ENCODE assay signal across 8 cellular contexts in genomic region chr1:55071477-55071876, GRCh38. TPM values are rescaled to one million over a fixed set of nuclear protein-coding genes. Genes with fewer than 3 reads are reported as not detected.
A peak's percentile ranks its signal among the peaks of the same experiment; 100 is the strongest.
DNase-seq lines count a peak whose midpoint lies in the region; ATAC-seq and TF ChIP-seq lines count a peak whose summit lies in the region.

No MANE protein-coding gene starts in this region.

- no peak for TF ChIP-seq POLR2A in GM18505 (IDR thresholded peaks at IDR 0.05; ENCODE audit: borderline replicate concordance, extremely low read depth, insufficient read depth, insufficient read length)

- peaks cover 3% of the 10 kb centered on the region for H3K4me1 Mint-ChIP-seq in endothelial cell (ENCODE audit: unreplicated experiment)

- H3K4me3 ChIP-seq in HAP-1, result no peak overlapping the region
- no peak overlapping the region for H3K4me3 ChIP-seq in OCI-LY3 (ENCODE audit: low read length)

- H3K9me3 Mint-ChIP-seq in endothelial cell (ENCODE audit: unreplicated experiment), result no peaks in the 10 kb centered on the region

- peaks cover 53% of the 10 kb centered on the region for H3K36me3 Mint-ChIP-seq in endothelial cell (ENCODE audit: low read depth, unreplicated experiment)

- no peak overlapping the region for H2AFZ ChIP-seq in OCI-LY3 (ENCODE audit: low read depth, low read length)

- in situ Hi-C loops in HAP-1 (cut with MboI; ENCODE audit: low sequenced_read_pairs), result no loop called here

- peaks cover 1% of the 10 kb centered on the region for H3K27me3 Mint-ChIP-seq in endothelial cell (ENCODE audit: unreplicated experiment)

- H3K36me3 ChIP-seq in HAP-1 (replicated peaks) (peaks cover 78% of the 10 kb centered on the region), OCI-LY3 (replicated peaks; ENCODE audit: low read depth, low read length) (peaks cover 17% of the 10 kb centered on the region)

- no peak overlapping the region for H3K27ac Mint-ChIP-seq in endothelial cell (ENCODE audit: unreplicated experiment)

- H3K9me3 ChIP-seq in HAP-1, result no peaks in the 10 kb centered on the region
- no peaks in the 10 kb centered on the region for H3K9me3 ChIP-seq in OCI-LY3 (ENCODE audit: insufficient read depth, low read length)

- H3K27me3 ChIP-seq in HAP-1 (ENCODE audit: low read depth) (no peaks in the 10 kb centered on the region), OCI-LY3 (ENCODE audit: low read depth, low read length) (no peaks in the 10 kb centered on the region)

- ATAC-seq in GM18505 (IDR thresholded peaks at IDR 0.05; ENCODE audit: unreplicated experiment) (no peak), GM19452 (IDR thresholded peaks at IDR 0.05; ENCODE audit: unreplicated experiment) (no peak)

- H3K9ac ChIP-seq in OCI-LY3 (ENCODE audit: low read length), result no peak overlapping the region

- H3K4me2 ChIP-seq in OCI-LY3 (ENCODE audit: low read length), result no peak overlapping the region

- peak overlapping the region; percentile 4 for H3K4me3 Mint-ChIP-seq in endothelial cell (ENCODE audit: unreplicated experiment)

- H3K79me2 ChIP-seq in OCI-LY3 (ENCODE audit: low read length), result no peaks in the 10 kb centered on the region

- H3K4me1 ChIP-seq in HAP-1 (no peaks in the 10 kb centered on the region), OCI-LY3 (ENCODE audit: low read length) (no peaks in the 10 kb centered on the region)

- peak; percentile 53 for TF ChIP-seq CTCF in OCI-LY3 (IDR thresholded peaks at IDR 0.05; ENCODE audit: low read depth, low read length)
- TF ChIP-seq CTCF in endothelial cell (IDR thresholded peaks at IDR 0.05; ENCODE audit: unreplicated experiment), result no peak

- peak; percentile 18 for DNase-seq in CMK (ENCODE audit: low read depth)
- peak; percentile 42 to 71 for DNase-seq in HAP-1 (ENCODE audit: low spot score in 2 of 2)
- peak; percentile 57 for DNase-seq in endothelial cell (ENCODE audit: low spot score)
- peak; percentile 40 for DNase-seq in non-pigmented ciliary epithelial cell (ENCODE audit: low read depth)
- no peak for DNase-seq in NCI-H187 (lab: John Stamatoyannopoulos, UW)

- no peak overlapping the region for H3K27ac ChIP-seq in OCI-LY3 (ENCODE audit: low read length)

- no peaks in the 10 kb centered on the region for H4K20me1 ChIP-seq in OCI-LY3 (ENCODE audit: insufficient read depth, low read length)

RNA-seq across cellular contexts. Expression of gene PCSK9, which starts 32.1 kb away (rescaled TPM):
- 6.8 TPM for total RNA-seq in endothelial cell (ENCODE audit: unreplicated experiment)

Comparison
In these comparisons a context has a peak if more than half of its experiments do, and no peak if none do; other contexts are left out.
1. DNase-seq: peak in CMK (single experiment), HAP-1 (2 of 2), endothelial cell (single experiment) and non-pigmented ciliary epithelial cell (single experiment); none in NCI-H187 (0 of 2).